ENCODE assay signal across 8 cellular contexts in genomic region chr11:75022759-75023396, GRCh38. TPM values are rescaled to one million over a fixed set of nuclear protein-coding genes. Genes with fewer than 3 reads are reported as not detected.
A peak's percentile ranks its signal among the peaks of the same experiment; 100 is the strongest.
DNase-seq lines count a peak whose midpoint lies in the region; ATAC-seq and TF ChIP-seq lines count a peak whose summit lies in the region.

No MANE protein-coding gene starts in this region.

- peaks cover 6% of the 10 kb centered on the region for H3K9me3 Mint-ChIP-seq in activated CD4-positive, alpha-beta T cell treated with anti-CD3 and anti-CD28 coated beads, Interleukin-2, amount 10 ng/mL, durations not matched to agents 7 days and 5 days

- peak; percentile 75 for TF ChIP-seq CTCF in coronary artery (IDR thresholded peaks at IDR 0.05)
- TF ChIP-seq CTCF in right lobe of liver (IDR thresholded peaks at IDR 0.05): peak; percentile 87 to 98 (median 96)

- H3K27me3 Mint-ChIP-seq in activated CD4-positive, alpha-beta T cell treated with anti-CD3 and anti-CD28 coated beads, Interleukin-2, amount 10 ng/mL, durations not matched to agents 7 days and 5 days: no peaks in the 10 kb centered on the region

- no peak overlapping the region for H3K27ac Mint-ChIP-seq in activated CD4-positive, alpha-beta T cell treated with anti-CD3 and anti-CD28 coated beads, Interleukin-2, amount 10 ng/mL, durations not matched to agents 7 days and 5 days

- DNase-seq in DMS 273 (lab: John Stamatoyannopoulos, UW; ENCODE audit: unreplicated experiment) (peak; percentile 79), DMS 273 treated with DMSO at 0.1 percent for 48 hours (lab: John Stamatoyannopoulos, UW) (no peak), NCI-H510A (lab: John Stamatoyannopoulos, UW) (peak; percentile 31), coronary artery (ENCODE audit: low spot score) (no peak), right lobe of liver (peak; percentile 76 to 81 (median 78))
- DNase-seq in activated CD4-positive, alpha-beta T cell treated with anti-CD3 and anti-CD28 coated beads, Interleukin-2, amount 10 ng/mL, durations not matched to agents 7 days and 5 days: peak; percentile 75
- DNase-seq in stimulated activated CD4-positive, alpha-beta T cell treated with anti-CD3 and anti-CD28 coated beads, TNF-alpha, amount 100 ng/mL, for 24 hours (ENCODE audit: low read depth in 3 of 3): peak; percentile 52 to 72 (median 60)

- 67% methylated on average over 2 of the region's 5 CpGs for WGBS in right lobe of liver (ENCODE audit: insufficient coverage, low coverage, low lambda C conversion rate, missing lambda C conversion rate)

- intact Hi-C loops in right lobe of liver (cut with DNase I): loop anchor here (5.0 to 10.0 kb wide), 2 partner anchors 91 to 222 kb away; partner anchors contain the start of gene TPBGL (in 2 of the 2)

- H3K36me3 Mint-ChIP-seq in activated CD4-positive, alpha-beta T cell treated with anti-CD3 and anti-CD28 coated beads, Interleukin-2, amount 10 ng/mL, durations not matched to agents 7 days and 5 days (ENCODE audit: low read depth): peaks cover 7% of the 10 kb centered on the region

- CTCF ChIA-PET in activated CD4-positive, alpha-beta T cell treated with anti-CD3 and anti-CD28 coated beads, Interleukin-2, amount 10 ng/mL, durations not matched to agents 7 days and 5 days (lab: Charles Lee): interaction anchor here (0.6 to 2.8 kb wide), 20 partner anchors 9 to 255 kb away, joined by 3 to 19 read pairs (median 4); no protein-coding TSS in a partner anchor

- ATAC-seq in HG03139 (IDR thresholded peaks at IDR 0.05; ENCODE audit: unreplicated experiment) (peak; percentile 59), right lobe of liver (peak; percentile 97 to 99 (median 98))

- no peaks in the 10 kb centered on the region for H3K9me3 ChIP-seq in right lobe of liver

- TF ChIP-seq POLR2A in right lobe of liver (IDR thresholded peaks at IDR 0.05): no peak

- H3K27ac ChIP-seq in coronary artery: no peak overlapping the region
- no peak overlapping the region for H3K27ac ChIP-seq in right lobe of liver

- no peaks in the 10 kb centered on the region for H3K4me1 ChIP-seq in right lobe of liver

- POLR2A ChIA-PET in activated CD4-positive, alpha-beta T cell treated with anti-CD3 and anti-CD28 coated beads, Interleukin-2, amount 10 ng/mL, durations not matched to agents 7 days and 5 days (lab: Charles Lee): no interaction called here

- H3K4me3 ChIP-seq in coronary artery: no peak overlapping the region
- no peak overlapping the region for H3K4me3 ChIP-seq in right lobe of liver

- no peaks in the 10 kb centered on the region for H3K27me3 ChIP-seq in right lobe of liver

- H3K36me3 ChIP-seq in right lobe of liver: no peaks in the 10 kb centered on the region

- H3K4me1 Mint-ChIP-seq in activated CD4-positive, alpha-beta T cell treated with anti-CD3 and anti-CD28 coated beads, Interleukin-2, amount 10 ng/mL, durations not matched to agents 7 days and 5 days: no peaks in the 10 kb centered on the region

- no peak overlapping the region for H3K4me3 Mint-ChIP-seq in activated CD4-positive, alpha-beta T cell treated with anti-CD3 and anti-CD28 coated beads, Interleukin-2, amount 10 ng/mL, durations not matched to agents 7 days and 5 days

RNA-seq across cellular contexts. Expression of gene NEU3, which starts 34.1 kb away (rescaled TPM):
- 10 to 100 TPM; 10.9 to 12.5 TPM for total RNA-seq in activated CD4-positive, alpha-beta T cell treated with anti-CD3 and anti-CD28 coated beads, Interleukin-2, amount 10 ng/mL, durations not matched to agents 7 days and 5 days
- total RNA-seq in right lobe of liver: 1 to 10 TPM; 3.7 to 8.2 (median 6.2) TPM

Comparison
In these comparisons a context has a peak if more than half of its experiments do, and no peak if none do; other contexts are left out.
1. DNase-seq: peak in DMS 273 (single experiment), NCI-H510A (single experiment), activated CD4-positive, alpha-beta T cell treated with anti-CD3 and anti-CD28 coated beads, Interleukin-2, amount 10 ng/mL, durations not matched to agents 7 days and 5 days (single experiment), right lobe of liver (3 of 3) and stimulated activated CD4-positive, alpha-beta T cell treated with anti-CD3 and anti-CD28 coated beads, TNF-alpha, amount 100 ng/mL, for 24 hours (3 of 3); none in DMS 273 treated with DMSO at 0.1 percent for 48 hours (single experiment) and coronary artery (single experiment).